Comparison of ENCODE assay signal across 2 cellular contexts in genomic region chr1:243257189-243257588, GRCh38.
TF ChIP-seq lines count a peak whose summit lies in the region.

No MANE protein-coding gene starts in this region.

TF ChIP-seq in HEK293, 187 proteins besides CTCF, POLR2A, EP300 and RAD21:
- TF ChIP-seq PRDM1 (tag by site-specific recombination; IDR thresholded peaks at IDR 0.05) = 0 out of 2 replicates have a peak, but pooled peaks have one; percentile 17
- TF ChIP-seq PRDM4 (tag by site-specific recombination; IDR thresholded peaks at IDR 0.05) = no peak
- TF ChIP-seq ZSCAN30 (tag by site-specific recombination; IDR thresholded peaks at IDR 0.05) = 0 out of 2 replicates have a peak, but pooled peaks have one; percentile 24

TF ChIP-seq in GM12878, 131 proteins besides CTCF, POLR2A, EP300 and RAD21:
- no peak for TF ChIP-seq KAT2A (conservative IDR thresholded peaks at IDR 0.05; ENCODE audit: control insufficient read depth, low read depth, low read length)
- TF ChIP-seq DPF2 (IDR thresholded peaks at IDR 0.05) = peak; percentile 81
